8 cellular contexts compared by ENCODE assay signal in genomic region chr1:27152004-27152828, GRCh38. TPM values are rescaled to one million over a fixed set of nuclear protein-coding genes. Genes with fewer than 3 reads are reported as not detected.
DNase-seq lines count a peak whose midpoint lies in the region; ATAC-seq and TF ChIP-seq lines count a peak whose summit lies in the region.

No MANE protein-coding gene starts in this region.

- peaks cover 0 to 3% of the 10 kb centered on the region in 2 donors for H3K27me3 Mint-ChIP-seq in CD8-positive, alpha-beta memory T cell

- no peak for TF ChIP-seq POLR2A in esophagus muscularis mucosa (IDR thresholded peaks at IDR 0.05; ENCODE audit: low read depth)

- no peaks in the 10 kb centered on the region for H3K36me3 ChIP-seq in CD8-positive, alpha-beta memory T cell (ENCODE audit: insufficient read depth, low read length)
- H3K36me3 ChIP-seq in esophagus muscularis mucosa (no peaks in the 10 kb centered on the region), trophoblast cell (ENCODE audit: control insufficient read depth in 1 of 2, insufficient read depth in 2 of 2, low read length in 2 of 2) (peaks cover 0 to 14% of the 10 kb centered on the region in 2 experiments)

- H2AK5ac ChIP-seq in trophoblast cell (ENCODE audit: low read length) = no peak overlapping the region

- H4K91ac ChIP-seq in trophoblast cell (ENCODE audit: low read depth, low read length) = no peak overlapping the region

- peaks cover 0 to 14% (median 4%) of the 10 kb centered on the region in 3 donors for H3K36me3 Mint-ChIP-seq in CD8-positive, alpha-beta memory T cell

- H3K4me1 ChIP-seq in CD8-positive, alpha-beta memory T cell (ENCODE audit: insufficient read depth, low read length) = peaks cover 44% of the 10 kb centered on the region
- peaks cover 56 to 69% (median 64%) of the 10 kb centered on the region in 4 donors for H3K4me1 ChIP-seq in esophagus muscularis mucosa
- peaks cover 33 to 48% of the 10 kb centered on the region in 2 experiments for H3K4me1 ChIP-seq in trophoblast cell (ENCODE audit: control insufficient read depth in 1 of 2, insufficient read depth in 2 of 2, low read length in 2 of 2)

- H3K27ac ChIP-seq in CD8-positive, alpha-beta memory T cell (ENCODE audit: low read depth, low read length) = no peak overlapping the region
- peak overlapping the region; percentile 92 for H3K27ac ChIP-seq in RWPE1
- peak overlapping the region; percentile 90 to 94 (median 92) for H3K27ac ChIP-seq in esophagus muscularis mucosa (replicated peaks in 1 of 4)
- no peak overlapping the region for H3K27ac ChIP-seq in trophoblast cell (ENCODE audit: low read depth, low read length)

- peak overlapping the region; percentile 27 for H3K4me3 ChIP-seq in CD8-positive, alpha-beta memory T cell (ENCODE audit: low read length)
- H3K4me3 ChIP-seq in esophagus muscularis mucosa (peak overlapping the region; percentile 76 to 86 (median 80)), trophoblast cell (ENCODE audit: low read depth, low read length) (no peak overlapping the region)

- peak overlapping the region; percentile 20 for H3K18ac ChIP-seq in trophoblast cell (ENCODE audit: low read length)

- H2BK5ac ChIP-seq in trophoblast cell (ENCODE audit: low read depth, low read length, poor library complexity) = no peak overlapping the region

- H3K4ac ChIP-seq in trophoblast cell (ENCODE audit: low read depth, low read length) = peak overlapping the region; percentile 75

- intact Hi-C loops in esophagus muscularis mucosa (cut with DNase I) = loop anchor here (5.0 kb wide), 1 partner anchor 50 kb away; no protein-coding TSS in a partner anchor

- H3K27me3 ChIP-seq in CD8-positive, alpha-beta memory T cell (ENCODE audit: insufficient read depth, low read length, poor library complexity, severe bottlenecking) = no peaks in the 10 kb centered on the region
- H3K27me3 ChIP-seq in esophagus muscularis mucosa = no peaks in the 10 kb centered on the region
- H3K27me3 ChIP-seq in trophoblast cell (ENCODE audit: insufficient read depth, low read length) = no peaks in the 10 kb centered on the region

- CTCF ChIA-PET in CD8-positive, alpha-beta memory T cell (lab: Charles Lee) = interaction anchor here (0.8 to 1.5 kb wide), 2 partner anchors 15 to 50 kb away, joined by 6 read pairs; no protein-coding TSS in a partner anchor
- CTCF ChIA-PET in RWPE1 (lab: Yijun Ruan, JAX) = interaction anchor here (0.9 to 1.1 kb wide), 2 partner anchors 40 to 62 kb away, joined by 3 read pairs; no protein-coding TSS in a partner anchor

- H3K4me2 ChIP-seq in trophoblast cell (ENCODE audit: low read length) = peak overlapping the region; percentile 80

- no peak overlapping the region for H3K14ac ChIP-seq in trophoblast cell (ENCODE audit: low read length)

- peak overlapping the region; percentile 18 for H3K9ac ChIP-seq in trophoblast cell (ENCODE audit: low read length)

- DNase-seq in CD8-positive, alpha-beta memory T cell = no peak
- DNase-seq in RWPE1 (ENCODE audit: low spot score) (no peak), esophagus muscularis mucosa (ENCODE audit: extremely low spot score) (no peak), trophoblast cell (no peak), inferior parietal cortex (ENCODE audit: extremely low spot score) (no peak), NCI-H1694 (lab: John Stamatoyannopoulos, UW) (no peak), COLO829 (ENCODE audit: low spot score) (no peak)

- H2BK120ac ChIP-seq in trophoblast cell (ENCODE audit: insufficient read depth, low read length, poor library complexity) = no peak overlapping the region

- POLR2A ChIA-PET in CD8-positive, alpha-beta memory T cell (lab: Charles Lee) = interaction anchor here (4.3 kb wide), 1 partner anchor 14 kb away, joined by 62 read pairs; no protein-coding TSS in a partner anchor
- POLR2A ChIA-PET in RWPE1 (lab: Yijun Ruan, JAX; ENCODE audit: low non-redundant PET) = interaction anchor here (0.6 to 1.1 kb wide), 3 partner anchors 40 to 106 kb away, joined by 3 to 4 read pairs (median 3); no protein-coding TSS in a partner anchor

- no peak overlapping the region for H2AFZ ChIP-seq in trophoblast cell (ENCODE audit: insufficient read depth, low read length, poor library complexity)

- H3K23ac ChIP-seq in trophoblast cell (ENCODE audit: low read length) = no peak overlapping the region

- WGBS in esophagus muscularis mucosa = 68% methylated on average over 4 of the region's 7 CpGs
- no CpG with 5 or more reads among the region's 7 CpGs for WGBS in trophoblast cell (ENCODE audit: extremely low coverage, insufficient coverage, insufficient read length)

- H4K8ac ChIP-seq in trophoblast cell (ENCODE audit: low read depth, low read length) = no peak overlapping the region

- no peak for TF ChIP-seq EP300 in esophagus muscularis mucosa (IDR thresholded peaks at IDR 0.05)

- TF ChIP-seq CTCF in RWPE1 (conservative IDR thresholded peaks at IDR 0.05; ENCODE audit: low read depth) (no peak), esophagus muscularis mucosa (IDR thresholded peaks at IDR 0.05) (no peak)

- peak overlapping the region in 7 of 8 donors; percentile 60 to 96 (median 84) for H3K27ac Mint-ChIP-seq in CD8-positive, alpha-beta memory T cell

- H2BK12ac ChIP-seq in trophoblast cell (ENCODE audit: low read length) = no peak overlapping the region

- no peaks in the 10 kb centered on the region for H3K9me3 ChIP-seq in CD8-positive, alpha-beta memory T cell (ENCODE audit: low read length)
- H3K9me3 ChIP-seq in esophagus muscularis mucosa (no peaks in the 10 kb centered on the region), trophoblast cell (ENCODE audit: insufficient read depth, low read depth, low read length) (no peaks in the 10 kb centered on the region)

- no peak overlapping the region for H4K12ac ChIP-seq in trophoblast cell (ENCODE audit: low read depth, low read length)

- H3K9me3 Mint-ChIP-seq in CD8-positive, alpha-beta memory T cell = no peaks in the 10 kb centered on the region

- peaks cover 18% of the 10 kb centered on the region for H3K79me1 ChIP-seq in trophoblast cell (ENCODE audit: low read length)

- ATAC-seq in GM19452 (IDR thresholded peaks at IDR 0.05; ENCODE audit: unreplicated experiment) = no peak

- peak overlapping the region; percentile 85 to 95 (median 89) for H3K4me3 Mint-ChIP-seq in CD8-positive, alpha-beta memory T cell

- H3K4me1 Mint-ChIP-seq in CD8-positive, alpha-beta memory T cell = peaks cover 64 to 76% (median 69%) of the 10 kb centered on the region in 3 donors

- H3K79me2 ChIP-seq in trophoblast cell (ENCODE audit: control insufficient read depth, insufficient read depth, low read length, poor library complexity) = peaks cover 33% of the 10 kb centered on the region

RNA-seq across cellular contexts. Expression of gene SLC9A1, which starts 2.7 kb away (rescaled TPM):
- 10 to 100 TPM; 23.9 to 24.8 TPM for total RNA-seq in CD8-positive, alpha-beta memory T cell
- polyA plus RNA-seq in CD8-positive, alpha-beta memory T cell = 15.3 TPM
- 10 to 100 TPM in 3 of 4 donors, 1 to 10 TPM in 1; 8.3 to 29.2 (median 11.4) TPM for total RNA-seq in esophagus muscularis mucosa
- 114 and 122 TPM in 2 replicates for polyA plus RNA-seq in trophoblast cell (2013)

Comparison
In these comparisons a context has a peak if more than half of its experiments do, and no peak if none do; other contexts are left out.
1. H3K27ac ChIP-seq: peak in RWPE1 (single experiment) and esophagus muscularis mucosa (4 of 4); none in CD8-positive, alpha-beta memory T cell (single experiment) and trophoblast cell (single experiment).